In genomic region chr1:10210841-10211804, GRCh38 we compare ENCODE assay signal across 8 cellular contexts. TPM values are rescaled to one million over a fixed set of nuclear protein-coding genes. Genes with fewer than 3 reads are reported as not detected.
DNase-seq lines count a peak whose midpoint lies in the region; ATAC-seq and TF ChIP-seq lines count a peak whose summit lies in the region.

No MANE protein-coding gene starts in this region.

- peaks cover 18% of the 10 kb centered on the region for H4K20me1 ChIP-seq in GM23248 (ENCODE audit: insufficient read depth)
- H4K20me1 ChIP-seq in MM.1S (ENCODE audit: insufficient read depth, low read length): no peaks in the 10 kb centered on the region

- no peaks in the 10 kb centered on the region for H3K36me3 ChIP-seq in GM23248 (ENCODE audit: low read depth)
- no peaks in the 10 kb centered on the region for H3K36me3 ChIP-seq in MM.1S (replicated peaks; ENCODE audit: insufficient read depth, low read length)

- H3K9me2 ChIP-seq in GM23248 (ENCODE audit: insufficient read depth) (no peaks in the 10 kb centered on the region), MM.1S (replicated peaks; ENCODE audit: insufficient read depth, low read length) (no peaks in the 10 kb centered on the region)

- peak; percentile 52 for DNase-seq in DMS153 treated with DMSO at 0.1 percent for 48 hours (lab: John Stamatoyannopoulos, UW; ENCODE audit: unreplicated experiment)
- DNase-seq in GM23248: peak; percentile 99
- no peak for DNase-seq in MM.1S
- peak; percentile 83 to 97 (median 93) for DNase-seq in dorsolateral prefrontal cortex
- peak; percentile 92 for DNase-seq in left kidney (ENCODE audit: low read depth, low spot score)
- DNase-seq in stimulated activated CD4-positive, alpha-beta T cell treated with anti-CD3 and anti-CD28 coated beads, Interleukin-2, amount 100 ng/mL, for 24 hours: peak; percentile 30 to 44

- intact Hi-C loops in dorsolateral prefrontal cortex (cut with DNase I): loop anchor here (1.0 to 2.0 kb wide), 3 partner anchors 84 to 220 kb away; partner anchors contain the start of gene CENPS (in 1 of the 2)

- H3K4me1 ChIP-seq in GM23248 (ENCODE audit: insufficient read depth) (peaks cover 23% of the 10 kb centered on the region), MM.1S (ENCODE audit: low read length) (peaks cover 10% of the 10 kb centered on the region; the same call in 1 of the 2 replicates)

- H3K27me3 ChIP-seq in GM23248 (replicated peaks; ENCODE audit: insufficient read depth) (no peaks in the 10 kb centered on the region), MM.1S (replicated peaks; ENCODE audit: insufficient read depth, low read length) (no peaks in the 10 kb centered on the region), dorsolateral prefrontal cortex (no peaks in the 10 kb centered on the region)

- H3K79me2 ChIP-seq in GM23248 (ENCODE audit: insufficient read depth) (peaks cover 46% of the 10 kb centered on the region), MM.1S (ENCODE audit: low read length) (peaks cover 45% of the 10 kb centered on the region)

- ATAC-seq in HG03457 (IDR thresholded peaks at IDR 0.05; ENCODE audit: unreplicated experiment): no peak

- H3K4me3 ChIP-seq in GM23248 (peak overlapping the region; percentile 100), MM.1S (ENCODE audit: low read length) (peak overlapping the region; percentile 99), WI38 (ENCODE audit: low read depth, low read length) (peak overlapping the region; percentile 99), dorsolateral prefrontal cortex (peak overlapping the region; percentile 52 to 100 (median 87))

- H3F3A ChIP-seq in GM23248 (ENCODE audit: insufficient read depth) (peaks cover 40% of the 10 kb centered on the region), MM.1S (ENCODE audit: insufficient read depth, low read length) (no peaks in the 10 kb centered on the region)

- H2AFZ ChIP-seq in GM23248 (peak overlapping the region; percentile 87), MM.1S (ENCODE audit: low read length) (peak overlapping the region; percentile 68)

- H3K9me3 ChIP-seq in GM23248 (ENCODE audit: low read depth) (no peaks in the 10 kb centered on the region), MM.1S (replicated peaks; ENCODE audit: insufficient read depth, low read length) (no peaks in the 10 kb centered on the region)

- peak overlapping the region; percentile 97 for H3K4me2 ChIP-seq in GM23248 (ENCODE audit: unreplicated experiment)
- peak overlapping the region; percentile 99 for H3K4me2 ChIP-seq in MM.1S (ENCODE audit: low read depth, low read length)

- peak overlapping the region; percentile 99 for H3K9ac ChIP-seq in GM23248
- H3K9ac ChIP-seq in MM.1S (ENCODE audit: low read length): peak overlapping the region; percentile 83

- TF ChIP-seq CTCF in MM.1S (IDR thresholded peaks at IDR 0.05; ENCODE audit: low read length): no peak
- TF ChIP-seq CTCF in WI38 (IDR thresholded peaks at IDR 0.05; ENCODE audit: low read depth, low read length): no peak
- peak in 14 of 56 donors; percentile 7 to 38 (median 27) for TF ChIP-seq CTCF in dorsolateral prefrontal cortex (IDR thresholded peaks at IDR 0.05 in 54 of 56, conservative IDR thresholded peaks at IDR 0.05 in 2 of 56; ENCODE audit: low read depth in 1 of 56, partially characterized antibody in 56 of 56)

- H3K27ac ChIP-seq in GM23248 (peak overlapping the region; percentile 99), MM.1S (ENCODE audit: low read length) (no peak overlapping the region), dorsolateral prefrontal cortex (peak overlapping the region; percentile 88 to 100 (median 99))

- in situ Hi-C loops in GM23248 (cut with MboI): no loop called here

- WGBS in GM23248 (ENCODE audit: low coverage in 1 of 2, low lambda C conversion rate in 2 of 2, missing lambda C conversion rate in 2 of 2), 2 experiments: 1 to 2% methylated on average over 19 to 33 of the region's 69 CpGs

RNA-seq across cellular contexts. Expression of gene KIF1B, which starts 0.8 kb away (rescaled TPM):
- 24.8 and 25.8 TPM in 2 replicates for total RNA-seq in GM23248 (2014; rRNA removed; shearing (Covaris generic))
- polyA plus RNA-seq in GM23248 (2016; fragmentation: Nextera tagmentation; extraction: Ambion mirVana): 14.7 and 14.8 TPM in 2 replicates
- total RNA-seq in dorsolateral prefrontal cortex: 100 to 1,000 TPM; 238 to 416 (median 324) TPM
